8 cellular contexts compared by ENCODE assay signal in genomic region chr17:32488177-32488542, GRCh38. TPM values are rescaled to one million over a fixed set of nuclear protein-coding genes. Genes with fewer than 3 reads are reported as not detected.
DNase-seq lines count a peak whose midpoint lies in the region; ATAC-seq and TF ChIP-seq lines count a peak whose summit lies in the region.
"Had no signal": no experiment of that assay in that cellular context is flagged by ENCODE, and none has a peak within 500 bp of the region (broad histone marks: within the 10 kb centered on the region; RNA-seq: fewer than 3 reads in every experiment).

No MANE protein-coding gene starts in this region.

- H3K4me2 ChIP-seq in neural progenitor cell: peak overlapping the region; percentile 96

- peak overlapping the region; percentile 75; the same call in 1 of the 2 replicates for H3K9ac ChIP-seq in ES-I3 (ENCODE audit: low read depth, low read length)
- H3K9ac ChIP-seq in HUES6 (ENCODE audit: low read length): no peak overlapping the region
- no peak overlapping the region for H3K9ac ChIP-seq in neural progenitor cell

- H3K4me3 Mint-ChIP-seq in central memory CD8-positive, alpha-beta T cell: peak overlapping the region; percentile 89
- H3K4me3 Mint-ChIP-seq in neural progenitor cell: peak overlapping the region; percentile 89

- H3K27me3 Mint-ChIP-seq in central memory CD8-positive, alpha-beta T cell: no peaks in the 10 kb centered on the region
- peaks cover 5% of the 10 kb centered on the region for H3K27me3 Mint-ChIP-seq in neural progenitor cell (ENCODE audit: insufficient read depth, low read depth)

- no peak overlapping the region for H3K27ac ChIP-seq in HUES6 (ENCODE audit: low read depth, low read length)
- no peak overlapping the region for H3K27ac ChIP-seq in neural progenitor cell
- H3K27ac ChIP-seq in brain microvascular endothelial cell: no peak overlapping the region

- TF ChIP-seq CTCF in neural progenitor cell (IDR thresholded peaks at IDR 0.05): no peak
- TF ChIP-seq CTCF in brain microvascular endothelial cell (IDR thresholded peaks at IDR 0.05; ENCODE audit: low read depth, low read length, missing control alignments): no peak

- in situ Hi-C loops in brain microvascular endothelial cell (cut with HindIII; ENCODE audit: low pct_ligation_motif_present, low sequenced_read_pairs): no loop called here

- DNase-seq in central memory CD8-positive, alpha-beta T cell (ENCODE audit: low spot score in 2 of 2): no peak
- no peak for DNase-seq in neural progenitor cell (ENCODE audit: low spot score)
- no peak for DNase-seq in NCI-H2107 treated with DMSO at 0.1 percent for 48 hours (lab: John Stamatoyannopoulos, UW; ENCODE audit: unreplicated experiment)
- no peak for DNase-seq in brain microvascular endothelial cell
- DNase-seq: cerebellar nuclear complex had no signal

- ATAC-seq in central memory CD8-positive, alpha-beta T cell (replicated peaks; ENCODE audit: extremely low read depth, poor library complexity, severe bottlenecking): no peak
- no peak for ATAC-seq in GM18873 (IDR thresholded peaks at IDR 0.05; ENCODE audit: low FRiP score, unreplicated experiment)

- H2AFZ ChIP-seq in neural progenitor cell (replicated peaks): no peak overlapping the region

- H3K4me1 Mint-ChIP-seq in central memory CD8-positive, alpha-beta T cell: peaks cover 62% of the 10 kb centered on the region
- H3K4me1 Mint-ChIP-seq in neural progenitor cell: peaks cover 81% of the 10 kb centered on the region

- peaks cover 23% of the 10 kb centered on the region for H3K36me3 Mint-ChIP-seq in central memory CD8-positive, alpha-beta T cell (ENCODE audit: insufficient read depth)
- H3K36me3 Mint-ChIP-seq in neural progenitor cell: peaks cover 18% of the 10 kb centered on the region

- no peaks in the 10 kb centered on the region for H3K9me3 Mint-ChIP-seq in central memory CD8-positive, alpha-beta T cell
- H3K9me3 Mint-ChIP-seq in neural progenitor cell: no peaks in the 10 kb centered on the region

- H3F3A ChIP-seq in neural progenitor cell (ENCODE audit: low read depth): peaks cover 28% of the 10 kb centered on the region

- peak overlapping the region; percentile 82 for H3K4me3 ChIP-seq in HUES6 (ENCODE audit: low read depth, low read length)
- peak overlapping the region; percentile 94 for H3K4me3 ChIP-seq in neural progenitor cell
- H3K4me3 ChIP-seq in brain microvascular endothelial cell (ENCODE audit: low read depth, low read length): no peak overlapping the region

- H3K9me3 ChIP-seq in ES-I3 (ENCODE audit: control insufficient read depth, insufficient read depth, low read length) (no peaks in the 10 kb centered on the region), HUES6 (ENCODE audit: control insufficient read depth, insufficient read depth, low read depth, low read length) (no peaks in the 10 kb centered on the region), neural progenitor cell (ENCODE audit: low read depth) (no peaks in the 10 kb centered on the region)

- peaks cover 36% of the 10 kb centered on the region for H4K20me1 ChIP-seq in neural progenitor cell (ENCODE audit: low read depth)

- peaks cover 3% of the 10 kb centered on the region; the same call in 1 of the 2 replicates for H3K36me3 ChIP-seq in ES-I3 (ENCODE audit: insufficient read depth, low read length)
- H3K36me3 ChIP-seq in HUES6 (ENCODE audit: control insufficient read depth, insufficient read depth, low read length): peaks cover 22% of the 10 kb centered on the region
- H3K36me3 ChIP-seq in neural progenitor cell: no peaks in the 10 kb centered on the region
- no peaks in the 10 kb centered on the region for H3K36me3 ChIP-seq in brain microvascular endothelial cell (replicated peaks)

- peaks cover 31% of the 10 kb centered on the region for H3K79me2 ChIP-seq in neural progenitor cell (ENCODE audit: low read depth)

- H3K27me3 ChIP-seq in HUES6 (ENCODE audit: control insufficient read depth, insufficient read depth, low read length) (no peaks in the 10 kb centered on the region), neural progenitor cell (no peaks in the 10 kb centered on the region), brain microvascular endothelial cell (replicated peaks) (no peaks in the 10 kb centered on the region)

- peaks cover 21% of the 10 kb centered on the region for H3K4me1 ChIP-seq in ES-I3 (ENCODE audit: insufficient read depth, low read length)
- peaks cover 58% of the 10 kb centered on the region for H3K4me1 ChIP-seq in HUES6 (ENCODE audit: control insufficient read depth, insufficient read depth, low read length)
- peaks cover 47% of the 10 kb centered on the region for H3K4me1 ChIP-seq in neural progenitor cell

- H3K27ac Mint-ChIP-seq in central memory CD8-positive, alpha-beta T cell (ENCODE audit: low read depth): peak overlapping the region; percentile 70
- H3K27ac Mint-ChIP-seq in neural progenitor cell: no peak overlapping the region

RNA-seq across cellular contexts. Expression of gene CDK5R1, which starts 1.4 kb away (rescaled TPM):
- total RNA-seq in neural progenitor cell (ENCODE audit: low replicate concordance): 6.9 and 8.8 TPM in 2 replicates

RNA-seq across cellular contexts. Expression of gene PSMD11, which starts 43.9 kb away (rescaled TPM):
- total RNA-seq in neural progenitor cell (ENCODE audit: low replicate concordance): 74.5 and 101 TPM in 2 replicates
